9 cellular contexts compared by ENCODE assay signal in the genomic region with DNA sequence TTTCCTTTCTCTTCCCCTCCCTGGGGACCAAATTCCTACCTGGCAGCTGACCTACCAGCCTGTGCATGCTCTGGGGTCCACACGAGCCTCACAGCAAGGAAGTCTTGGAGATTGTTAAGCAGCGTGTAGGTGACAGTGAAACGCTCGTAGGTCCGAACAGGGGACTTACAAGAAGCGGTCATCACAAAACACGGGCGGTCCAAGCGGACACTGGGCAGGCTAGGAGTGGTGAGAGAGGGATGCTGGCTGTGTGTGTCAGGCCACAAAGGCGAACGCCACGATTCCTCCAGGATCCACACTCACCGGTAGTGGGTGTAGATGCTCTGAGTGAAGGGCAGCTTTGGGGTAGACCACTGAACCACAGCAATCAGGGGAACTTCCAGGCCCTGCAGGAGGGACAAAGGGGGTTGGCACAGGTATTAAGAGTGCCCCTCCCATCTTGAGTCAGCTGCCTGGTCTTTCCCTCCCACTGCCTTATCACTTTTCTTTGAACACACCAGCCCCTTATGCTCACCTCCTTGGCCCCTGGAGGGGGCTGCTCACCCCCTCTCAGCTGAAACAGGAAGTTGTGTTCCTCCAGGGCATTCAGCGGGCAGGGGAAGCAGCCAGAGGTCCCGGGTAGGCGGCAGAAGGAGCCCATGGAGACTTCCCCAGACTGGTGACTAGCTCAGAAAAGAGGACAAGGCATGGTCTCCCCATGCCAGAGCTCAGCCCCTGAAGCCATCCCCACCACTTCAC. TPM values are rescaled to one million over a fixed set of nuclear protein-coding genes. Genes with fewer than 3 reads are reported as not detected.
DNase-seq lines count a peak whose midpoint lies in the region; ATAC-seq and TF ChIP-seq lines count a peak whose summit lies in the region.
"Had no signal": no experiment of that assay in that cellular context is flagged by ENCODE, and none has a peak within 500 bp of the region (broad histone marks: within the 10 kb centered on the region; RNA-seq: fewer than 3 reads in every experiment).

No MANE protein-coding gene starts in this region.

- H3K36me3 Mint-ChIP-seq in activated T-cell treated with anti-CD3 and anti-CD28 coated beads, Interleukin-2, amount 50 U/mL, for 4 hours (ENCODE audit: insufficient read depth), result peaks cover 19% of the 10 kb centered on the region
- peaks cover 30% of the 10 kb centered on the region for H3K36me3 Mint-ChIP-seq in T-helper 1 cell treated with Interleukin-12 subunit alpha and Interleukin-12 subunit beta and Interleukin-4 antibody, amounts not matched to agents 30 μg/mL and 1 μg/mL, for 36 hours (ENCODE audit: low read depth)

- no peaks in the 10 kb centered on the region for H3K27me3 Mint-ChIP-seq in activated T-cell treated with anti-CD3 and anti-CD28 coated beads, Interleukin-2, amount 50 U/mL, for 4 hours (ENCODE audit: low read depth)
- H3K27me3 Mint-ChIP-seq in T-helper 1 cell treated with Interleukin-12 subunit alpha and Interleukin-12 subunit beta and Interleukin-4 antibody, amounts not matched to agents 30 μg/mL and 1 μg/mL, for 36 hours (ENCODE audit: low read depth), result no peaks in the 10 kb centered on the region
- no peaks in the 10 kb centered on the region for H3K27me3 Mint-ChIP-seq in stimulated activated naive CD8-positive, alpha-beta T cell treated with anti-CD3 and anti-CD28 coated beads, Interleukin-15, amount 100 ng/mL, for 72 hours

- peak; percentile 16 to 25 for ATAC-seq in activated T-cell treated with anti-CD3 and anti-CD28 coated beads, Interleukin-2, amount 50 U/mL, for 4 hours
- ATAC-seq in stimulated activated naive CD8-positive, alpha-beta T cell treated with anti-CD3 and anti-CD28 coated beads, Interleukin-15, amount 100 ng/mL, for 72 hours, result peak; percentile 80
- ATAC-seq in HG03442 (IDR thresholded peaks at IDR 0.05; ENCODE audit: unreplicated experiment), result no peak

- H3K4me3 Mint-ChIP-seq in activated T-cell treated with anti-CD3 and anti-CD28 coated beads, Interleukin-2, amount 50 U/mL, for 4 hours, result peak overlapping the region; percentile 84
- H3K4me3 Mint-ChIP-seq in T-helper 1 cell treated with Interleukin-12 subunit alpha and Interleukin-12 subunit beta and Interleukin-4 antibody, amounts not matched to agents 30 μg/mL and 1 μg/mL, for 36 hours, result peak overlapping the region; percentile 80
- H3K4me3 Mint-ChIP-seq in stimulated activated naive CD8-positive, alpha-beta T cell treated with anti-CD3 and anti-CD28 coated beads, Interleukin-15, amount 100 ng/mL, for 72 hours, result peak overlapping the region; percentile 74 to 88

- H3K4me1 Mint-ChIP-seq in activated T-cell treated with anti-CD3 and anti-CD28 coated beads, Interleukin-2, amount 50 U/mL, for 4 hours (ENCODE audit: low read depth), result peaks cover 53% of the 10 kb centered on the region
- H3K4me1 Mint-ChIP-seq in T-helper 1 cell treated with Interleukin-12 subunit alpha and Interleukin-12 subunit beta and Interleukin-4 antibody, amounts not matched to agents 30 μg/mL and 1 μg/mL, for 36 hours (ENCODE audit: low read depth), result peaks cover 31% of the 10 kb centered on the region
- H3K4me1 Mint-ChIP-seq in stimulated activated naive CD8-positive, alpha-beta T cell treated with anti-CD3 and anti-CD28 coated beads, Interleukin-15, amount 100 ng/mL, for 72 hours, result peaks cover 84% of the 10 kb centered on the region

- H3K27ac Mint-ChIP-seq in T-helper 1 cell treated with Interleukin-12 subunit alpha and Interleukin-12 subunit beta and Interleukin-4 antibody, amounts not matched to agents 30 μg/mL and 1 μg/mL, for 36 hours, result peak overlapping the region; percentile 62
- H3K27ac Mint-ChIP-seq in stimulated activated naive CD8-positive, alpha-beta T cell treated with anti-CD3 and anti-CD28 coated beads, Interleukin-15, amount 100 ng/mL, for 72 hours, result peak overlapping the region; percentile 78 to 96

- no peak for DNase-seq in activated T-cell treated with anti-CD3 and anti-CD28 coated beads, Interleukin-2, amount 50 U/mL, for 4 hours
- DNase-seq in activated T-cell treated with anti-CD3 and anti-CD28 coated beads, Interleukin-2, amount 50 U/mL, for 48 hours, result no peak
- DNase-seq in fibroblast of the aortic adventitia (ENCODE audit: low read depth) (no peak), SKM-1 treated with dmso at 0.1 percent for 144 hours (lab: John Stamatoyannopoulos, UW; ENCODE audit: unreplicated experiment) (no peak)
- peak; percentile 52 to 72 for DNase-seq in stimulated activated naive CD8-positive, alpha-beta T cell treated with anti-CD3 and anti-CD28 coated beads, Interleukin-15, amount 100 ng/mL, for 72 hours
- DNase-seq in stimulated activated CD4-positive, alpha-beta T cell treated with anti-CD3 and anti-CD28 coated beads, Interleukin-1b, Interleukin-23, amount 100 ng/mL, for 48 hours, result no peak
- DNase-seq: NCI-H146 had no signal

- H3K4me3 ChIP-seq in fibroblast of the aortic adventitia (ENCODE audit: low read depth, low read length), result peak overlapping the region; percentile 77

- TF ChIP-seq CTCF in fibroblast of the aortic adventitia (IDR thresholded peaks at IDR 0.05; ENCODE audit: insufficient read depth, low read length), result no peak

- no peaks in the 10 kb centered on the region for H3K9me3 Mint-ChIP-seq in activated T-cell treated with anti-CD3 and anti-CD28 coated beads, Interleukin-2, amount 50 U/mL, for 4 hours
- no peaks in the 10 kb centered on the region for H3K9me3 Mint-ChIP-seq in T-helper 1 cell treated with Interleukin-12 subunit alpha and Interleukin-12 subunit beta and Interleukin-4 antibody, amounts not matched to agents 30 μg/mL and 1 μg/mL, for 36 hours
- no peaks in the 10 kb centered on the region for H3K9me3 Mint-ChIP-seq in stimulated activated naive CD8-positive, alpha-beta T cell treated with anti-CD3 and anti-CD28 coated beads, Interleukin-15, amount 100 ng/mL, for 72 hours

RNA-seq across cellular contexts. Expression of gene TRAPPC14, which starts 2.0 kb away (rescaled TPM):
- total RNA-seq in activated T-cell treated with anti-CD3 and anti-CD28 coated beads, Interleukin-2, amount 50 U/mL, for 4 hours, result 10 to 100 TPM; 41.9 to 45.6 (median 43.6) TPM
- 3.5 and 10.0 TPM in 2 replicates for total RNA-seq in fibroblast of the aortic adventitia (ENCODE audit: low replicate concordance)

RNA-seq across cellular contexts. Expression of gene LAMTOR4, which starts 7.8 kb away (rescaled TPM):
- 100 to 1,000 TPM; 109 to 119 (median 115) TPM for total RNA-seq in activated T-cell treated with anti-CD3 and anti-CD28 coated beads, Interleukin-2, amount 50 U/mL, for 4 hours
- total RNA-seq in fibroblast of the aortic adventitia (ENCODE audit: low replicate concordance), result 82.2 and 316 TPM in 2 replicates

RNA-seq across cellular contexts. Expression of gene GAL3ST4, which starts 11.9 kb away (rescaled TPM):
- 1 to 10 TPM in 1 of 3 donors, under 1 TPM in 2; 0.33 to 1.2 (median 0.40) TPM for total RNA-seq in activated T-cell treated with anti-CD3 and anti-CD28 coated beads, Interleukin-2, amount 50 U/mL, for 4 hours
- 4.0 and 9.8 TPM in 2 replicates for total RNA-seq in fibroblast of the aortic adventitia (ENCODE audit: low replicate concordance)

RNA-seq across cellular contexts. Expression of gene GPC2, which starts 20.7 kb away (rescaled TPM):
- total RNA-seq in activated T-cell treated with anti-CD3 and anti-CD28 coated beads, Interleukin-2, amount 50 U/mL, for 4 hours, result 1 to 10 TPM; 3.5 to 4.2 (median 4.1) TPM
- total RNA-seq in fibroblast of the aortic adventitia (ENCODE audit: low replicate concordance), result 1.2 and 4.5 TPM in 2 replicates

RNA-seq across cellular contexts. Expression of gene STAG3, which starts 21.2 kb away (rescaled TPM):
- 1 to 10 TPM; 3.3 to 5.8 (median 3.9) TPM for total RNA-seq in activated T-cell treated with anti-CD3 and anti-CD28 coated beads, Interleukin-2, amount 50 U/mL, for 4 hours
- 0.90 and 4.8 TPM in 2 replicates for total RNA-seq in fibroblast of the aortic adventitia (ENCODE audit: low replicate concordance)

Comparison
In these comparisons a context has a peak if more than half of its experiments do, and no peak if none do; other contexts are left out.
1. DNase-seq: peak in stimulated activated naive CD8-positive, alpha-beta T cell treated with anti-CD3 and anti-CD28 coated beads, Interleukin-15, amount 100 ng/mL, for 72 hours (2 of 2); none in activated T-cell treated with anti-CD3 and anti-CD28 coated beads, Interleukin-2, amount 50 U/mL, for 4 hours (single experiment), activated T-cell treated with anti-CD3 and anti-CD28 coated beads, Interleukin-2, amount 50 U/mL, for 48 hours (0 of 2), fibroblast of the aortic adventitia (single experiment), SKM-1 treated with dmso at 0.1 percent for 144 hours (single experiment) and stimulated activated CD4-positive, alpha-beta T cell treated with anti-CD3 and anti-CD28 coated beads, Interleukin-1b, Interleukin-23, amount 100 ng/mL, for 48 hours (single experiment).
2. Peak in every context shown above with its lines, with median percentiles within 50 percentile points of each other: H3K4me3 Mint-ChIP-seq.